Comparison of ENCODE assay signal across 16 cellular contexts in the genomic region with DNA sequence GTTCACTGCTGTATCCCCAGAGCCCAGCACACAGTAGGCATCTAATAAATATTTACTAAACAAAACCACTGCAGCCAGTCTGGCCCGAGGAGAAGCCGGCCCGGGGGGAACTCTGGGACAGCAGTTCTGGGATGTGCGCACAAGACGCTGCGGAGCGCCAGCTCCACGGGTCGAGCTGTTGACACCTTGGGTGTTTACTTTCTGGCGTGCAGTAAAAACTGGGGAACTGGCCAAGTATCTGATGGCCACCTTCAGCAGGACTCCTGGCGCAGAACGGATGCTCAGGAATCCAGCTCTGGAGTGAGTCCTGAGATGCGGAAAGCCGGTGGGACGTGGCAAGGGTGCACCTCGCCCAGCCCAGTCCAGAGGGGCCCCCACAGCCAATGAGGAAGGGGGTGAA.
DNase-seq lines count a peak whose midpoint lies in the region; FAIRE-seq and TF ChIP-seq lines count a peak whose summit lies in the region.
"Had no signal": no experiment of that assay in that cellular context is flagged by ENCODE, and none has a peak within 500 bp of the region (broad histone marks: within the 10 kb centered on the region; RNA-seq: fewer than 3 reads in every experiment).

No MANE protein-coding gene starts in this region.

- H3K4me3 ChIP-seq in A673 (ENCODE audit: low read depth, low read length, poor library complexity, severe bottlenecking): no peak overlapping the region
- H3K4me3 ChIP-seq in choroid plexus epithelial cell (ENCODE audit: low read depth, low read length): no peak overlapping the region
- H3K4me3 ChIP-seq: stomach had no signal

- TF ChIP-seq RAD21 in Ishikawa (IDR thresholded peaks at IDR 0.05; ENCODE audit: low read depth): no peak

- H3K4me1 Mint-ChIP-seq in nephron: peaks cover 87% of the 10 kb centered on the region
- H3K4me1 Mint-ChIP-seq: activated CD8-positive, alpha-beta memory T cell treated with anti-CD3 and anti-CD28 coated beads, Interleukin-2, amount 10 ng/mL, durations not matched to agents 7 days and 5 days had no signal

- H3K27ac ChIP-seq in A673 (ENCODE audit: low read depth, low read length, poor library complexity, severe bottlenecking): peak overlapping the region; percentile 55

- no peak overlapping the region for H3K4me3 Mint-ChIP-seq in nephron
- H3K4me3 Mint-ChIP-seq: activated CD8-positive, alpha-beta memory T cell treated with anti-CD3 and anti-CD28 coated beads, Interleukin-2, amount 10 ng/mL, durations not matched to agents 7 days and 5 days; T-helper 1 cell treated with Interleukin-12 subunit alpha and Interleukin-12 subunit beta and Interleukin-4 antibody, amounts not matched to agents 30 μg/mL and 1 μg/mL, for 36 hours had no signal

- peak overlapping the region; percentile 67 to 95 (median 81) for H3K27ac Mint-ChIP-seq in nephron
- H3K27ac Mint-ChIP-seq: activated CD8-positive, alpha-beta memory T cell treated with anti-CD3 and anti-CD28 coated beads, Interleukin-2, amount 10 ng/mL, durations not matched to agents 7 days and 5 days; T-helper 1 cell treated with Interleukin-12 subunit alpha and Interleukin-12 subunit beta and Interleukin-4 antibody, amounts not matched to agents 30 μg/mL and 1 μg/mL, for 36 hours had no signal

- POLR2A ChIA-PET in A673 (lab: Charles Lee; ENCODE audit: low non-redundant PET): no interaction called here

- H3K4me1 ChIP-seq in A673 (ENCODE audit: insufficient read depth, low read length, poor library complexity, severe bottlenecking): peaks cover 77% of the 10 kb centered on the region

- H3K36me3 ChIP-seq in A673 (ENCODE audit: insufficient read depth, low read length, poor library complexity, severe bottlenecking): no peaks in the 10 kb centered on the region
- H3K36me3 ChIP-seq: stomach had no signal

- CTCF ChIA-PET in A673 (lab: Charles Lee): no interaction called here

- H3K36me3 Mint-ChIP-seq in nephron (ENCODE audit: low read depth): no peaks in the 10 kb centered on the region
- H3K36me3 Mint-ChIP-seq: activated CD8-positive, alpha-beta memory T cell treated with anti-CD3 and anti-CD28 coated beads, Interleukin-2, amount 10 ng/mL, durations not matched to agents 7 days and 5 days had no signal

- no TSS peak for BruUV-seq in A673 (replicated peaks; lab: Mats Ljungman, UMichigan)

- no peak for TF ChIP-seq EP300 in Ishikawa (IDR thresholded peaks at IDR 0.05; ENCODE audit: borderline replicate concordance)

- intact Hi-C loops in A673 (cut with micrococcal nuclease; ENCODE audit: unreplicated experiment): no loop called here

- FAIRE-seq in GM19239 (lab: Jason Lieb, UNC): no peak

- DNase-seq in A673 (ENCODE audit: low spot score): no peak
- DNase-seq in choroid plexus epithelial cell (ENCODE audit: low read depth): peak; percentile 72
- DNase-seq in central memory CD4-positive, alpha-beta T cell: no peak
- DNase-seq in stimulated activated naive CD4-positive, alpha-beta T cell (lab: John Stamatoyannopoulos, UW): no peak
- DNase-seq in GM19239 (ENCODE audit: insufficient read length, low spot score): no peak
- no peak for DNase-seq in T-helper 2 cell
- DNase-seq: activated CD4-positive, CD25-positive, alpha-beta regulatory T cell treated with anti-CD3 and anti-CD28 coated beads, Interleukin-2, amount 50 U/mL, for 72 hours; activated CD8-positive, alpha-beta memory T cell treated with anti-CD3 and anti-CD28 coated beads, Interleukin-2, amount 10 ng/mL, durations not matched to agents 7 days and 5 days; activated gamma-delta T cell; NCI-H1417; NCI-H2171; stimulated activated CD4-positive, alpha-beta T cell treated with anti-CD3 and anti-CD28 coated beads, Interleukin-15, amount 100 ng/mL, for 24 hours; stomach had no signal

- H3K27me3 ChIP-seq in A673 (replicated peaks; ENCODE audit: insufficient read depth, low read depth, low read length, poor library complexity): no peaks in the 10 kb centered on the region
- H3K27me3 ChIP-seq: stomach had no signal

- no peak for TF ChIP-seq CTCF in A673 (conservative IDR thresholded peaks at IDR 0.05; ENCODE audit: low read depth, low read length)
- no peak for TF ChIP-seq CTCF in choroid plexus epithelial cell (conservative IDR thresholded peaks at IDR 0.05; ENCODE audit: low read depth, low read length)
- TF ChIP-seq CTCF in nephron (IDR thresholded peaks at IDR 0.05; ENCODE audit: unreplicated experiment in 3 of 3): no peak

- H3K9me3 ChIP-seq in A673 (ENCODE audit: low read depth, low read length, poor library complexity, severe bottlenecking): no peaks in the 10 kb centered on the region
- H3K9me3 ChIP-seq: stomach had no signal

- no peaks in the 10 kb centered on the region for H3K9me3 Mint-ChIP-seq in nephron
- H3K9me3 Mint-ChIP-seq: T-helper 1 cell treated with Interleukin-12 subunit alpha and Interleukin-12 subunit beta and Interleukin-4 antibody, amounts not matched to agents 30 μg/mL and 1 μg/mL, for 36 hours had no signal

- no peaks in the 10 kb centered on the region for H3K27me3 Mint-ChIP-seq in nephron (ENCODE audit: low read depth)
- H3K27me3 Mint-ChIP-seq: activated CD8-positive, alpha-beta memory T cell treated with anti-CD3 and anti-CD28 coated beads, Interleukin-2, amount 10 ng/mL, durations not matched to agents 7 days and 5 days had no signal

TF ChIP-seq in Ishikawa, 13 proteins besides CTCF, POLR2A, EP300 and RAD21:
- TF ChIP-seq, protein P1, sequence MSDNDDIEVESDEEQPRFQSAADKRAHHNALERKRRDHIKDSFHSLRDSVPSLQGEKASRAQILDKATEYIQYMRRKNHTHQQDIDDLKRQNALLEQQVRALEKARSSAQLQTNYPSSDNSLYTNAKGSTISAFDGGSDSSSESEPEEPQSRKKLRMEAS (IDR thresholded peaks at IDR 0.05): peak; percentile 31; the same call in 1 of the 2 replicates
- 0 out of 2 replicates have a peak, but pooled peaks have one; percentile 43 for TF ChIP-seq TCF12 (IDR thresholded peaks at IDR 0.05; ENCODE audit: low read depth)
- TF ChIP-seq REST (IDR thresholded peaks at IDR 0.05; ENCODE audit: low read depth): no peak
- no peak for TF ChIP-seq TEAD4 (IDR thresholded peaks at IDR 0.05)
TF ChIP-seq in Ishikawa: peak in this region for 2.
